8 cellular contexts compared by ENCODE assay signal in genomic region chr19:920051-920857, GRCh38. TPM values are rescaled to one million over a fixed set of nuclear protein-coding genes. Genes with fewer than 3 reads are reported as not detected.
DNase-seq lines count a peak whose midpoint lies in the region; ATAC-seq and TF ChIP-seq lines count a peak whose summit lies in the region.

No MANE protein-coding gene starts in this region.

- H3K4me3 ChIP-seq in cardiac muscle cell (peak overlapping the region; percentile 13), right atrium auricular region (peak overlapping the region in 1 of 2 donors; percentile 22), Panc1 (ENCODE audit: low read depth in 2 of 2, low read length in 2 of 2) (peak overlapping the region; percentile 26 to 38), mesendoderm (ENCODE audit: low read length) (no peak overlapping the region)

- peak overlapping the region; percentile 49 for H3K27ac Mint-ChIP-seq in activated naive CD4-positive, alpha-beta T cell treated with anti-CD3 and anti-CD28 coated beads, Interleukin-2, amount 10 ng/mL, durations not matched to agents 7 days and 5 days

- H3K36me3 ChIP-seq in cardiac muscle cell (no peaks in the 10 kb centered on the region), right atrium auricular region (no peaks in the 10 kb centered on the region), Panc1 (ENCODE audit: control insufficient read depth, insufficient read depth, low read length) (no peaks in the 10 kb centered on the region), mesendoderm (ENCODE audit: control insufficient read depth, insufficient read depth, low read length) (no peaks in the 10 kb centered on the region)

- H3K4ac ChIP-seq in mesendoderm (ENCODE audit: low read depth, low read length) = no peak overlapping the region

- POLR2A ChIA-PET in Panc1 (lab: Charles Lee) = interaction anchor here (0.6 kb wide), 1 partner anchor 64 kb away, joined by 3 read pairs; the partner anchor contains the start of gene WDR18

- H3K4me3 Mint-ChIP-seq in activated naive CD4-positive, alpha-beta T cell treated with anti-CD3 and anti-CD28 coated beads, Interleukin-2, amount 10 ng/mL, durations not matched to agents 7 days and 5 days = peak overlapping the region; percentile 73

- H3K4me2 ChIP-seq in mesendoderm (ENCODE audit: low read length) = no peak overlapping the region

- H3K18ac ChIP-seq in mesendoderm (ENCODE audit: low read length) = no peak overlapping the region

- H3K9me3 Mint-ChIP-seq in activated naive CD4-positive, alpha-beta T cell treated with anti-CD3 and anti-CD28 coated beads, Interleukin-2, amount 10 ng/mL, durations not matched to agents 7 days and 5 days = no peaks in the 10 kb centered on the region

- CTCF ChIA-PET in Panc1 (lab: Charles Lee) = interaction anchor here (0.6 kb wide), 1 partner anchor 10 kb away, joined by 8 read pairs; no protein-coding TSS in a partner anchor
- CTCF ChIA-PET in activated naive CD4-positive, alpha-beta T cell treated with anti-CD3 and anti-CD28 coated beads, Interleukin-2, amount 10 ng/mL, durations not matched to agents 7 days and 5 days (lab: Charles Lee) = interaction anchor here (0.8 to 4.5 kb wide), 3 partner anchors 57 to 64 kb away, joined by 4 to 24 read pairs (median 6); partner anchors contain the start of gene WDR18

- no peak overlapping the region for H3K23ac ChIP-seq in mesendoderm (ENCODE audit: low read length)

- peaks cover 48% of the 10 kb centered on the region for H3K27me3 Mint-ChIP-seq in activated naive CD4-positive, alpha-beta T cell treated with anti-CD3 and anti-CD28 coated beads, Interleukin-2, amount 10 ng/mL, durations not matched to agents 7 days and 5 days

- no peak for TF ChIP-seq CTCF in cardiac muscle cell (IDR thresholded peaks at IDR 0.05; ENCODE audit: low read depth, low read length)
- TF ChIP-seq CTCF in right atrium auricular region (IDR thresholded peaks at IDR 0.05) = no peak
- TF ChIP-seq CTCF in Panc1 (IDR thresholded peaks at IDR 0.05) = no peak

- no peaks in the 10 kb centered on the region for H3K79me1 ChIP-seq in mesendoderm (ENCODE audit: low read length)

- H3K4me1 ChIP-seq in cardiac muscle cell (ENCODE audit: low read depth) (no peaks in the 10 kb centered on the region), right atrium auricular region (peaks cover 0 to 55% of the 10 kb centered on the region in 2 donors), Panc1 (ENCODE audit: control insufficient read depth, insufficient read depth, low read length) (no peaks in the 10 kb centered on the region), mesendoderm (ENCODE audit: control insufficient read depth, low read depth, low read length) (no peaks in the 10 kb centered on the region)

- no peak overlapping the region for H4K8ac ChIP-seq in mesendoderm (ENCODE audit: low read depth, low read length)

- in situ Hi-C loops in Panc1 (cut with HindIII; ENCODE audit: low pct_unique_long_range_greater_than_20kb, low sequenced_read_pairs) = no loop called here

- ATAC-seq in Panc1 (peak; percentile 51), HG03039 (IDR thresholded peaks at IDR 0.05; ENCODE audit: unreplicated experiment) (no peak)

- H3K79me2 ChIP-seq in mesendoderm (ENCODE audit: control insufficient read depth, insufficient read depth, low read length) = no peaks in the 10 kb centered on the region

- intact Hi-C loops in Panc1 (cut with micrococcal nuclease; ENCODE audit: unreplicated experiment) = no loop called here

- peak; percentile 45 to 53 for DNase-seq in cardiac muscle cell (ENCODE audit: low read depth in 1 of 2, low spot score in 1 of 2)
- DNase-seq in right atrium auricular region (ENCODE audit: low spot score) = no peak
- DNase-seq in Panc1 (ENCODE audit: low read depth, low spot score) = no peak
- DNase-seq in activated naive CD4-positive, alpha-beta T cell treated with anti-CD3 and anti-CD28 coated beads, Interleukin-2, amount 10 ng/mL, durations not matched to agents 7 days and 5 days = peak; percentile 73
- no peak for DNase-seq in mesendoderm
- no peak for DNase-seq in DMS153 (lab: John Stamatoyannopoulos, UW)
- DNase-seq in mesenteric fat pad (ENCODE audit: low spot score) = no peak

- peaks cover 37% of the 10 kb centered on the region for H3K4me1 Mint-ChIP-seq in activated naive CD4-positive, alpha-beta T cell treated with anti-CD3 and anti-CD28 coated beads, Interleukin-2, amount 10 ng/mL, durations not matched to agents 7 days and 5 days

- no peak overlapping the region for H2BK5ac ChIP-seq in mesendoderm (ENCODE audit: low read length)

- peaks cover 54% of the 10 kb centered on the region for H3K27me3 ChIP-seq in cardiac muscle cell
- H3K27me3 ChIP-seq in right atrium auricular region = peaks cover 18 to 38% of the 10 kb centered on the region in 2 donors
- no peaks in the 10 kb centered on the region for H3K27me3 ChIP-seq in Panc1 (ENCODE audit: control insufficient read depth, insufficient read depth, low read length)
- peaks cover 25% of the 10 kb centered on the region for H3K27me3 ChIP-seq in mesendoderm (ENCODE audit: insufficient read depth, low read length, poor library complexity)

- no peaks in the 10 kb centered on the region for H3K36me3 Mint-ChIP-seq in activated naive CD4-positive, alpha-beta T cell treated with anti-CD3 and anti-CD28 coated beads, Interleukin-2, amount 10 ng/mL, durations not matched to agents 7 days and 5 days

- H3K9ac ChIP-seq in mesendoderm (ENCODE audit: low read length) = no peak overlapping the region

- no peak overlapping the region for H4K5ac ChIP-seq in mesendoderm (ENCODE audit: low read length)

- H3K27ac ChIP-seq in cardiac muscle cell (no peak overlapping the region), right atrium auricular region (no peak overlapping the region), Panc1 (ENCODE audit: low read length) (no peak overlapping the region), mesendoderm (ENCODE audit: low read depth, low read length) (no peak overlapping the region)

- no peak overlapping the region for H2BK120ac ChIP-seq in mesendoderm (ENCODE audit: low read depth, low read length)

- no peak overlapping the region for H2AK5ac ChIP-seq in mesendoderm (ENCODE audit: low read length)

- H3K56ac ChIP-seq in mesendoderm (ENCODE audit: low read length) = peak overlapping the region; percentile 64

- no CpG with 5 or more reads among the region's 84 CpGs for WGBS in mesendoderm (ENCODE audit: extremely low coverage, insufficient coverage, low lambda C conversion rate)

- no TSS peak for BruUV-seq in Panc1 (replicated peaks; lab: Mats Ljungman, UMichigan)

- H3K9me3 ChIP-seq in cardiac muscle cell (ENCODE audit: low read depth) = no peaks in the 10 kb centered on the region
- H3K9me3 ChIP-seq in right atrium auricular region = no peaks in the 10 kb centered on the region
- no peaks in the 10 kb centered on the region for H3K9me3 ChIP-seq in Panc1 (ENCODE audit: control insufficient read depth, insufficient read depth, low read depth, low read length)

- no peak overlapping the region for H2BK15ac ChIP-seq in mesendoderm (replicated peaks; ENCODE audit: low read depth)

RNA-seq across cellular contexts. Expression of gene KISS1R, which starts 3.1 kb away (rescaled TPM):
- total RNA-seq in cardiac muscle cell (0.46 and 1.2 TPM in 2 replicates), right atrium auricular region (not detected), Panc1 (2021; ENCODE audit: unreplicated experiment) (0.92 TPM), mesenteric fat pad (not detected)
- 1.9 and 3.2 TPM in 2 replicates for polyA plus RNA-seq in cardiac muscle cell
- 6.5 TPM for polyA plus RNA-seq in Panc1 (2012; ENCODE audit: insufficient read length)
- 0.10 TPM for polyA plus RNA-seq in mesendoderm (2013, experiment 1 of 2)
- polyA plus RNA-seq in mesendoderm (2013, experiment 2 of 2) = 0.15 TPM

RNA-seq across cellular contexts. Expression of gene ARID3A, which starts 5.6 kb away (rescaled TPM):
- total RNA-seq in cardiac muscle cell (59.7 and 62.3 TPM in 2 replicates), right atrium auricular region (1 to 10 TPM; 1.7 to 3.4 TPM), Panc1 (2021; ENCODE audit: unreplicated experiment) (28.9 TPM), mesenteric fat pad (19.5 TPM)
- polyA plus RNA-seq in cardiac muscle cell = 39.1 and 48.7 TPM in 2 replicates
- polyA plus RNA-seq in Panc1 (2012; ENCODE audit: insufficient read length) = 27.8 TPM
- 66.2 TPM for polyA plus RNA-seq in mesendoderm (2013, experiment 1 of 2)
- polyA plus RNA-seq in mesendoderm (2013, experiment 2 of 2) = 69.1 TPM

RNA-seq across cellular contexts. Expression of gene R3HDM4, which starts 7.2 kb away (rescaled TPM):
- total RNA-seq in cardiac muscle cell (60.3 and 66.2 TPM in 2 replicates), right atrium auricular region (10 to 100 TPM; 19.5 to 30.4 TPM), Panc1 (2021; ENCODE audit: unreplicated experiment) (43.5 TPM), mesenteric fat pad (48.2 TPM)
- polyA plus RNA-seq in cardiac muscle cell = 82.1 and 86.7 TPM in 2 replicates
- polyA plus RNA-seq in Panc1 (2012; ENCODE audit: insufficient read length) = 39.7 TPM
- polyA plus RNA-seq in mesendoderm (2013, experiment 1 of 2) = 56.1 TPM
- polyA plus RNA-seq in mesendoderm (2013, experiment 2 of 2) = 56.0 TPM

RNA-seq across cellular contexts. Expression of gene RNU6-9, which starts 27.0 kb away (rescaled TPM):
- total RNA-seq in cardiac muscle cell (not detected in 2 replicates), right atrium auricular region (not detected), Panc1 (2021; ENCODE audit: unreplicated experiment) (not detected), mesenteric fat pad (not detected)
- polyA plus RNA-seq in cardiac muscle cell = not detected in 2 replicates
- polyA plus RNA-seq in Panc1 (2012; ENCODE audit: insufficient read length) = not detected
- not detected for polyA plus RNA-seq in mesendoderm (2013, experiment 1 of 2)
- polyA plus RNA-seq in mesendoderm (2013, experiment 2 of 2) = not detected

RNA-seq across cellular contexts. Expression of gene MED16, which starts 27.3 kb away (rescaled TPM):
- total RNA-seq in cardiac muscle cell (61.9 and 67.2 TPM in 2 replicates), right atrium auricular region (10 to 100 TPM; 17.7 to 26.5 TPM), Panc1 (2021; ENCODE audit: unreplicated experiment) (39.5 TPM), mesenteric fat pad (28.8 TPM)
- 104 and 145 TPM in 2 replicates for polyA plus RNA-seq in cardiac muscle cell
- 58.1 TPM for polyA plus RNA-seq in Panc1 (2012; ENCODE audit: insufficient read length)
- 34.1 TPM for polyA plus RNA-seq in mesendoderm (2013, experiment 1 of 2)
- polyA plus RNA-seq in mesendoderm (2013, experiment 2 of 2) = 33.8 TPM

Comparison
In these comparisons a context has a peak if more than half of its experiments do, and no peak if none do; other contexts are left out.
1. DNase-seq: peak in cardiac muscle cell (2 of 2) and activated naive CD4-positive, alpha-beta T cell treated with anti-CD3 and anti-CD28 coated beads, Interleukin-2, amount 10 ng/mL, durations not matched to agents 7 days and 5 days (single experiment); none in right atrium auricular region (single experiment), Panc1 (single experiment), mesendoderm (single experiment), DMS153 (single experiment) and mesenteric fat pad (single experiment).